ENCODE assay signal across 17 cellular contexts in genomic region chr2:10277293-10278028, GRCh38. TPM values are rescaled to one million over a fixed set of nuclear protein-coding genes. Genes with fewer than 3 reads are reported as not detected.
DNase-seq lines count a peak whose midpoint lies in the region; ATAC-seq and TF ChIP-seq lines count a peak whose summit lies in the region.
"Had no signal": no experiment of that assay in that cellular context is flagged by ENCODE, and none has a peak within 500 bp of the region (broad histone marks: within the 10 kb centered on the region; RNA-seq: fewer than 3 reads in every experiment).

No MANE protein-coding gene starts in this region.

- H3K4me1 Mint-ChIP-seq in central memory CD8-positive, alpha-beta T cell = peaks cover 28% of the 10 kb centered on the region
- peaks cover 44% of the 10 kb centered on the region for H3K4me1 Mint-ChIP-seq in nephron progenitor cell
- peaks cover 25% of the 10 kb centered on the region for H3K4me1 Mint-ChIP-seq in stimulated activated naive CD8-positive, alpha-beta T cell treated with anti-CD3 and anti-CD28 coated beads, Interleukin-15, amount 100 ng/mL, for 72 hours

- no peak for DNase-seq in Panc1 (ENCODE audit: low read depth, low spot score)
- no peak for DNase-seq in central memory CD8-positive, alpha-beta T cell (ENCODE audit: low spot score in 2 of 2)
- no peak for DNase-seq in nephron progenitor cell
- no peak for DNase-seq in stimulated activated naive CD8-positive, alpha-beta T cell treated with anti-CD3 and anti-CD28 coated beads, Interleukin-15, amount 100 ng/mL, for 72 hours
- DNase-seq in SHP77 (lab: John Stamatoyannopoulos, UW) = no peak
- DNase-seq: activated T-cell treated with anti-CD3 and anti-CD28 coated beads, Interleukin-2, amount 50 U/mL, for 4 hours; dermis blood vessel endothelial cell; DMS79; left ventricle myocardium inferior; NCI-H2029; NCI-H69 had no signal

- no peaks in the 10 kb centered on the region for H3K36me3 ChIP-seq in Panc1 (ENCODE audit: control insufficient read depth, insufficient read depth, low read length)
- H3K36me3 ChIP-seq: left ventricle myocardium inferior, MG63, thyroid gland had no signal

- H3K4me3 ChIP-seq in Panc1 (ENCODE audit: low read depth in 2 of 2, low read length in 2 of 2) = no peak overlapping the region
- H3K4me3 ChIP-seq: hepatocyte, left ventricle myocardium inferior, MG63, thyroid gland had no signal

- TF ChIP-seq CTCF in Panc1 (IDR thresholded peaks at IDR 0.05) = no peak
- TF ChIP-seq CTCF in nephron progenitor cell (IDR thresholded peaks at IDR 0.05) = no peak

- peak overlapping the region; percentile 66 for H3K27ac Mint-ChIP-seq in central memory CD8-positive, alpha-beta T cell (ENCODE audit: low read depth)
- H3K27ac Mint-ChIP-seq in nephron progenitor cell = peak overlapping the region; percentile 74
- H3K27ac Mint-ChIP-seq in stimulated activated naive CD8-positive, alpha-beta T cell treated with anti-CD3 and anti-CD28 coated beads, Interleukin-15, amount 100 ng/mL, for 72 hours = peak overlapping the region; percentile 47 to 91

- no TSS peak for BruUV-seq in Panc1 (replicated peaks; lab: Mats Ljungman, UMichigan)

- no peaks in the 10 kb centered on the region for H3K9me3 ChIP-seq in Panc1 (ENCODE audit: control insufficient read depth, insufficient read depth, low read depth, low read length)
- H3K9me3 ChIP-seq: left ventricle myocardium inferior, MG63, thyroid gland had no signal

- H3K27ac ChIP-seq in Panc1 (ENCODE audit: low read length) = peak overlapping the region; percentile 67; the same call in 1 of the 2 replicates
- H3K27ac ChIP-seq: C4-2B, hepatocyte had no signal

- POLR2A ChIA-PET in Panc1 (lab: Charles Lee) = no interaction called here

- CTCF ChIA-PET in Panc1 (lab: Charles Lee) = no interaction called here

- peaks cover 4% of the 10 kb centered on the region for H3K36me3 Mint-ChIP-seq in central memory CD8-positive, alpha-beta T cell (ENCODE audit: insufficient read depth)
- no peaks in the 10 kb centered on the region for H3K36me3 Mint-ChIP-seq in nephron progenitor cell (ENCODE audit: low read depth)

- peaks cover 14% of the 10 kb centered on the region for H3K27me3 Mint-ChIP-seq in central memory CD8-positive, alpha-beta T cell
- H3K27me3 Mint-ChIP-seq in nephron progenitor cell (ENCODE audit: low read depth, poor library complexity) = peaks cover 13% of the 10 kb centered on the region
- peaks cover 11% of the 10 kb centered on the region for H3K27me3 Mint-ChIP-seq in stimulated activated naive CD8-positive, alpha-beta T cell treated with anti-CD3 and anti-CD28 coated beads, Interleukin-15, amount 100 ng/mL, for 72 hours

- no peaks in the 10 kb centered on the region for H3K27me3 ChIP-seq in Panc1 (ENCODE audit: control insufficient read depth, insufficient read depth, low read length)
- H3K27me3 ChIP-seq: hepatocyte, MG63, thyroid gland had no signal

- peak overlapping the region; percentile 10 for H3K4me3 Mint-ChIP-seq in central memory CD8-positive, alpha-beta T cell
- H3K4me3 Mint-ChIP-seq in nephron progenitor cell = peak overlapping the region; percentile 13
- no peak overlapping the region for H3K4me3 Mint-ChIP-seq in stimulated activated naive CD8-positive, alpha-beta T cell treated with anti-CD3 and anti-CD28 coated beads, Interleukin-15, amount 100 ng/mL, for 72 hours
- H3K4me3 Mint-ChIP-seq: activated T-cell treated with anti-CD3 and anti-CD28 coated beads, Interleukin-2, amount 50 U/mL, for 4 hours had no signal

- ATAC-seq in Panc1 (peak; percentile 69; the same call in 1 of the 2 replicates), GM19328 (IDR thresholded peaks at IDR 0.05; ENCODE audit: unreplicated experiment) (no peak), GM18861 (IDR thresholded peaks at IDR 0.05; ENCODE audit: unreplicated experiment) (no peak)
- no peak for ATAC-seq in central memory CD8-positive, alpha-beta T cell (replicated peaks; ENCODE audit: extremely low read depth, poor library complexity, severe bottlenecking)
- ATAC-seq in stimulated activated naive CD8-positive, alpha-beta T cell treated with anti-CD3 and anti-CD28 coated beads, Interleukin-15, amount 100 ng/mL, for 72 hours = no peak

- H3K4me1 ChIP-seq in Panc1 (ENCODE audit: control insufficient read depth, insufficient read depth, low read length) = peaks cover 16% of the 10 kb centered on the region
- H3K4me1 ChIP-seq: left ventricle myocardium inferior had no signal

- intact Hi-C loops in Panc1 (cut with micrococcal nuclease; ENCODE audit: unreplicated experiment) = no loop called here

- in situ Hi-C loops in Panc1 (cut with HindIII; ENCODE audit: low pct_unique_long_range_greater_than_20kb, low sequenced_read_pairs) = no loop called here

- H3K9me3 Mint-ChIP-seq in central memory CD8-positive, alpha-beta T cell = no peaks in the 10 kb centered on the region
- H3K9me3 Mint-ChIP-seq in nephron progenitor cell = no peaks in the 10 kb centered on the region
- H3K9me3 Mint-ChIP-seq in stimulated activated naive CD8-positive, alpha-beta T cell treated with anti-CD3 and anti-CD28 coated beads, Interleukin-15, amount 100 ng/mL, for 72 hours = no peaks in the 10 kb centered on the region
- H3K9me3 Mint-ChIP-seq: activated T-cell treated with anti-CD3 and anti-CD28 coated beads, Interleukin-2, amount 50 U/mL, for 4 hours had no signal

RNA-seq across cellular contexts. Expression of gene HPCAL1, which starts 25.2 kb away (rescaled TPM):
- total RNA-seq in Panc1 (2021; ENCODE audit: unreplicated experiment) = 234 TPM
- 556 TPM for polyA plus RNA-seq in Panc1 (2012; ENCODE audit: insufficient read length)

Comparison
In these comparisons a context has a peak if more than half of its experiments do, and no peak if none do; other contexts are left out.
1. H3K4me3 Mint-ChIP-seq: peak in central memory CD8-positive, alpha-beta T cell (single experiment) and nephron progenitor cell (single experiment); none in stimulated activated naive CD8-positive, alpha-beta T cell treated with anti-CD3 and anti-CD28 coated beads, Interleukin-15, amount 100 ng/mL, for 72 hours (0 of 2).
2. Peak in every context shown above with its lines, with median percentiles within 50 percentile points of each other: H3K27ac Mint-ChIP-seq.